ENCODE assay signal across 1 cellular context in genomic region chr20:47501483-47502270, GRCh38.
A peak's percentile ranks its signal among the peaks of the same experiment; 100 is the strongest.
TF ChIP-seq lines count a peak whose summit lies in the region.

Gene NCOA3, plus strand, starts transcription at chr20:47501887. Its CDS starts 120,361 bp downstream, at chr20:47622248.

TF ChIP-seq in HepG2, 621 proteins besides CTCF, POLR2A, EP300 and RAD21 (continued from another document and continues in another):
- TF ChIP-seq, protein P1, sequence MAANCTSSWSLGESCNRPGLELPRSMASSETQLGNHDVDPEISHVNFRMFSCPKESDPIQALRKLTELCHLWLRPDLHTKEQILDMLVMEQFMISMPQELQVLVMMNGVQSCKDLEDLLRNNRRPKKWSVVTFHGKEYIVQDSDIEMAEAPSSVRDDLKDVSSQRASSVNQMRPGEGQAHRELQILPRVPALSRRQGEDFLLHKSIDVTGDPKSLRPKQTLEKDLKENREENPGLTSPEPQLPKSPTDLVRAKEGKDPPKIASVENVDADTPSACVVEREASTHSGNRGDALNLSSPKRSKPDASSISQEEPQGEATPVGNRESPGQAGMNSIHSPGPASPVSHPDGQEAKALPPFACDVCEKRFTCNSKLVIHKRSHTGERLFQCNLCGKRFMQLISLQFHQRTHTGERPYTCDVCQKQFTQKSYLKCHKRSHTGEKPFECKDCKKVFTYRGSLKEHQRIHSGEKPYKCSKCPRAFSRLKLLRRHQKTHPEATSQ (CRISPR knock-in tag; IDR thresholded peaks at IDR 0.05; ENCODE audit: borderline replicate concordance) = no peak; the same call in 1 of the 2 replicates
- no peak for TF ChIP-seq FOXA1 (IDR thresholded peaks at IDR 0.05)
- TF ChIP-seq FOXA1 (CRISPR knock-in tag; IDR thresholded peaks at IDR 0.05) = peak; percentile 64
- peak; percentile 98 for TF ChIP-seq KLF11 (CRISPR knock-in tag; IDR thresholded peaks at IDR 0.05)
- TF ChIP-seq ZNF557 (CRISPR knock-in tag; IDR thresholded peaks at IDR 0.05) = peak; percentile 90
- no peak for TF ChIP-seq SP1 (IDR thresholded peaks at IDR 0.05)
- peak; percentile 98 for TF ChIP-seq SP1 (CRISPR knock-in tag; IDR thresholded peaks at IDR 0.05)
- TF ChIP-seq KMT2B (CRISPR knock-in tag; IDR thresholded peaks at IDR 0.05) = peak; percentile 99
- peak; percentile 98 for TF ChIP-seq BRD4 (CRISPR knock-in tag; IDR thresholded peaks at IDR 0.05)
- peak; percentile 93 for TF ChIP-seq SP5 (CRISPR knock-in tag; IDR thresholded peaks at IDR 0.05; ENCODE audit: borderline replicate concordance, low read depth)
- no peak; the same call in 1 of the 2 replicates for TF ChIP-seq ZSCAN20 (CRISPR knock-in tag; IDR thresholded peaks at IDR 0.05; ENCODE audit: borderline replicate concordance)
- TF ChIP-seq, protein P2, sequence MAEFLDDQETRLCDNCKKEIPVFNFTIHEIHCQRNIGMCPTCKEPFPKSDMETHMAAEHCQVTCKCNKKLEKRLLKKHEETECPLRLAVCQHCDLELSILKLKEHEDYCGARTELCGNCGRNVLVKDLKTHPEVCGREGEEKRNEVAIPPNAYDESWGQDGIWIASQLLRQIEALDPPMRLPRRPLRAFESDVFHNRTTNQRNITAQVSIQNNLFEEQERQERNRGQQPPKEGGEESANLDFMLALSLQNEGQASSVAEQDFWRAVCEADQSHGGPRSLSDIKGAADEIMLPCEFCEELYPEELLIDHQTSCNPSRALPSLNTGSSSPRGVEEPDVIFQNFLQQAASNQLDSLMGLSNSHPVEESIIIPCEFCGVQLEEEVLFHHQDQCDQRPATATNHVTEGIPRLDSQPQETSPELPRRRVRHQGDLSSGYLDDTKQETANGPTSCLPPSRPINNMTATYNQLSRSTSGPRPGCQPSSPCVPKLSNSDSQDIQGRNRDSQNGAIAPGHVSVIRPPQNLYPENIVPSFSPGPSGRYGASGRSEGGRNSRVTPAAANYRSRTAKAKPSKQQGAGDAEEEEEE (CRISPR knock-in tag; IDR thresholded peaks at IDR 0.05; ENCODE audit: borderline replicate concordance) = 0 out of 2 replicates have a peak, but pooled peaks have one; percentile 65
- TF ChIP-seq CBX1 (IDR thresholded peaks at IDR 0.05; ENCODE audit: low read depth) = peak; percentile 99
- TF ChIP-seq ZNF639 (CRISPR knock-in tag; conservative IDR thresholded peaks at IDR 0.05) = peak; percentile 95
- TF ChIP-seq SP2 (CRISPR knock-in tag; IDR thresholded peaks at IDR 0.05) = no peak
- TF ChIP-seq, protein P3, sequence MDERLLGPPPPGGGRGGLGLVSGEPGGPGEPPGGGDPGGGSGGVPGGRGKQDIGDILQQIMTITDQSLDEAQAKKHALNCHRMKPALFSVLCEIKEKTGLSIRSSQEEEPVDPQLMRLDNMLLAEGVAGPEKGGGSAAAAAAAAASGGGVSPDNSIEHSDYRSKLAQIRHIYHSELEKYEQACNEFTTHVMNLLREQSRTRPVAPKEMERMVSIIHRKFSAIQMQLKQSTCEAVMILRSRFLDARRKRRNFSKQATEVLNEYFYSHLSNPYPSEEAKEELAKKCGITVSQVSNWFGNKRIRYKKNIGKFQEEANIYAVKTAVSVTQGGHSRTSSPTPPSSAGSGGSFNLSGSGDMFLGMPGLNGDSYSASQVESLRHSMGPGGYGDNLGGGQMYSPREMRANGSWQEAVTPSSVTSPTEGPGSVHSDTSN (CRISPR knock-in tag; IDR thresholded peaks at IDR 0.05) = no peak; the same call in 1 of the 2 replicates
- TF ChIP-seq TCF7L2 (IDR thresholded peaks at IDR 0.05; ENCODE audit: low read depth, low read length) = no peak
- peak; percentile 92; the same call in 1 of the 2 replicates for TF ChIP-seq ZNF329 (CRISPR knock-in tag; IDR thresholded peaks at IDR 0.05; ENCODE audit: low read depth)
- TF ChIP-seq, protein P4, sequence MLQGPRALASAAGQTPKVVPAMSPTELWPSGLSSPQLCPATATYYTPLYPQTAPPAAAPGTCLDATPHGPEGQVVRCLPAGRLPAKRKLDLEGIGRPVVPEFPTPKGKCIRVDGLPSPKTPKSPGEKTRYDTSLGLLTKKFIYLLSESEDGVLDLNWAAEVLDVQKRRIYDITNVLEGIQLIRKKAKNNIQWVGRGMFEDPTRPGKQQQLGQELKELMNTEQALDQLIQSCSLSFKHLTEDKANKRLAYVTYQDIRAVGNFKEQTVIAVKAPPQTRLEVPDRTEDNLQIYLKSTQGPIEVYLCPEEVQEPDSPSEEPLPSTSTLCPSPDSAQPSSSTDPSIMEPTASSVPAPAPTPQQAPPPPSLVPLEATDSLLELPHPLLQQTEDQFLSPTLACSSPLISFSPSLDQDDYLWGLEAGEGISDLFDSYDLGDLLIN (CRISPR knock-in tag; IDR thresholded peaks at IDR 0.05; ENCODE audit: borderline replicate concordance) = peak; percentile 85; the same call in 1 of the 2 replicates
- peak; percentile 62 for TF ChIP-seq GABPA (IDR thresholded peaks at IDR 0.05; ENCODE audit: low read depth, low read length)
- peak; percentile 86 for TF ChIP-seq GABPA (CRISPR knock-in tag; IDR thresholded peaks at IDR 0.05; ENCODE audit: low read depth)
- TF ChIP-seq ZNF44 (CRISPR knock-in tag; IDR thresholded peaks at IDR 0.05) = peak; percentile 95
- peak; percentile 96 for TF ChIP-seq RELA (CRISPR knock-in tag; IDR thresholded peaks at IDR 0.05)
- TF ChIP-seq MAF1 (CRISPR knock-in tag; IDR thresholded peaks at IDR 0.05; ENCODE audit: borderline replicate concordance) = peak; percentile 94; the same call in 1 of the 2 replicates
- TF ChIP-seq ETS1 (CRISPR knock-in tag; IDR thresholded peaks at IDR 0.05) = peak; percentile 96
- TF ChIP-seq HNRNPUL1 (IDR thresholded peaks at IDR 0.05; ENCODE audit: low read depth, low read length) = peak; percentile 88
- TF ChIP-seq KLF16 (CRISPR knock-in tag; IDR thresholded peaks at IDR 0.05) = peak in 1 of 2 experiments; percentile 99; a peak in 2 of 4 replicates
- TF ChIP-seq SKIL (CRISPR knock-in tag; IDR thresholded peaks at IDR 0.05; ENCODE audit: borderline replicate concordance) = peak; percentile 59; the same call in 1 of the 2 replicates
- TF ChIP-seq NR1H2 (CRISPR knock-in tag; IDR thresholded peaks at IDR 0.05; ENCODE audit: borderline replicate concordance, low read depth) = no peak; the same call in 1 of the 2 replicates
- peak; percentile 98 for TF ChIP-seq YEATS4 (CRISPR knock-in tag; IDR thresholded peaks at IDR 0.05; ENCODE audit: borderline replicate concordance)
- TF ChIP-seq MLXIP (CRISPR knock-in tag; IDR thresholded peaks at IDR 0.05; ENCODE audit: borderline replicate concordance) = peak; percentile 31; the same call in 1 of the 2 replicates
- peak; percentile 90; the same call in 1 of the 2 replicates for TF ChIP-seq ZNF335 (CRISPR knock-in tag; IDR thresholded peaks at IDR 0.05)
- peak; percentile 98 for TF ChIP-seq NR0B2 (CRISPR knock-in tag; IDR thresholded peaks at IDR 0.05)
- peak; percentile 98 for TF ChIP-seq ERF (CRISPR knock-in tag; IDR thresholded peaks at IDR 0.05)
- peak; percentile 100 for TF ChIP-seq KMT2A (CRISPR knock-in tag; IDR thresholded peaks at IDR 0.05)
- TF ChIP-seq NPAS2 (CRISPR knock-in tag; IDR thresholded peaks at IDR 0.05; ENCODE audit: borderline replicate concordance) = no peak; the same call in 1 of the 2 replicates
- peak; percentile 100 for TF ChIP-seq ZNF350 (CRISPR knock-in tag; IDR thresholded peaks at IDR 0.05; ENCODE audit: borderline replicate concordance, low read depth)
- TF ChIP-seq, protein P5, sequence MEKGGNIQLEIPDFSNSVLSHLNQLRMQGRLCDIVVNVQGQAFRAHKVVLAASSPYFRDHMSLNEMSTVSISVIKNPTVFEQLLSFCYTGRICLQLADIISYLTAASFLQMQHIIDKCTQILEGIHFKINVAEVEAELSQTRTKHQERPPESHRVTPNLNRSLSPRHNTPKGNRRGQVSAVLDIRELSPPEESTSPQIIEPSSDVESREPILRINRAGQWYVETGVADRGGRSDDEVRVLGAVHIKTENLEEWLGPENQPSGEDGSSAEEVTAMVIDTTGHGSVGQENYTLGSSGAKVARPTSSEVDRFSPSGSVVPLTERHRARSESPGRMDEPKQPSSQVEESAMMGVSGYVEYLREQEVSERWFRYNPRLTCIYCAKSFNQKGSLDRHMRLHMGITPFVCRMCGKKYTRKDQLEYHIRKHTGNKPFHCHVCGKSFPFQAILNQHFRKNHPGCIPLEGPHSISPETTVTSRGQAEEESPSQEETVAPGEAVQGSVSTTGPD (CRISPR knock-in tag; IDR thresholded peaks at IDR 0.05) = peak; percentile 59; the same call in 1 of the 2 replicates
- TF ChIP-seq MBNL3 (CRISPR knock-in tag; conservative IDR thresholded peaks at IDR 0.05) = no peak
- peak; percentile 60 for TF ChIP-seq CEBPG (CRISPR knock-in tag; IDR thresholded peaks at IDR 0.05)
- peak; percentile 97 for TF ChIP-seq ZNF616 (CRISPR knock-in tag; IDR thresholded peaks at IDR 0.05; ENCODE audit: low read depth)
- TF ChIP-seq ZSCAN12 (CRISPR knock-in tag; IDR thresholded peaks at IDR 0.05) = no peak
- peak; percentile 86; the same call in 1 of the 2 replicates for TF ChIP-seq ZBTB43 (CRISPR knock-in tag; conservative IDR thresholded peaks at IDR 0.05)
- TF ChIP-seq ZNF235 (CRISPR knock-in tag; IDR thresholded peaks at IDR 0.05; ENCODE audit: borderline replicate concordance) = peak; percentile 98
- TF ChIP-seq SYNCRIP (IDR thresholded peaks at IDR 0.05; ENCODE audit: insufficient read depth, low read depth, low read length) = no peak
- peak; percentile 48; the same call in 1 of the 2 replicates for TF ChIP-seq ZNF644 (CRISPR knock-in tag; IDR thresholded peaks at IDR 0.05; ENCODE audit: low read depth)
- no peak for TF ChIP-seq ZNF660 (CRISPR knock-in tag; IDR thresholded peaks at IDR 0.05; ENCODE audit: borderline replicate concordance, low read depth)
- peak; percentile 70; the same call in 1 of the 2 replicates for TF ChIP-seq ZNF530 (CRISPR knock-in tag; IDR thresholded peaks at IDR 0.05; ENCODE audit: low read depth)
